Comparison of ENCODE assay signal across 1 cellular context in the genomic region with DNA sequence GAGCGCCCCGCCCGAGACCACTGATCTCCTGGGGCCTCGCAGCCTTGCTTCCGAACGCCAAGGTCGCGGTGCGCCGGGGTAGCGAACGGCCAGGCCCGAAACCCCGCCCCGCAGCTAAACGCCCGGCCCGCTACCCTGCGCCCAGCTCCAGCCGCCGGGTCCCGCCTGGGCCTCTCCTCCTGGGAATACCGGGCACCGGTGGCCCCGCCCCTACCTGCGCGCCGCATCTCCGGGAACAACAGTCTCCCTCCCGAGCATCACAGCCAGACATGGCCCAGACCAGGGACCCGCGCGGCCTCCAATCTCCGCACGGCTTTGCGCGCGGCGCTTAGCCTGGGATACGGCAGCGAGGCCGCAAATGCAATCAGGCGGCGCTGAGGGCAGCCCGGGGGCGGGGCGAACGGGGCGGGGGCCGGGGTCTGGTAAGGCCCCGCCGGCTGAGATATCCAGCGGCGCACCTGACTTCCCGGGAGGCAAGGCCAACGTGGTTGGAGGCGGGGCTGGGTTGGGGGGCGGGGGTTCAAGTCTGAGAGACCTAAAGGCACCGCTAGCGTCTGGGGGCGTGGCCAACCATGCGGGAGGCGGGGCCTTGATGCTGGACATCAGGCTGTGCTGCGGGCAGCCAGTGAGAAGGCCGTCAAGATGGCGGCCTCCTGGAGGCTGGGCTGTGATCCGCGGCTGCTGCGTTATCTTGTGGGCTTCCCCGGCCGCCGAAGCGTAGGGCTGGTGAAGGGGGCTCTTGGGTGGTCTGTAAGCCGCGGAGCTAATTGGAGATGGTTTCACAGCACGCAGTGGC.
A peak's percentile ranks its signal among the peaks of the same experiment; 100 is the strongest.
TF ChIP-seq lines count a peak whose summit lies in the region.

A gene with protein sequence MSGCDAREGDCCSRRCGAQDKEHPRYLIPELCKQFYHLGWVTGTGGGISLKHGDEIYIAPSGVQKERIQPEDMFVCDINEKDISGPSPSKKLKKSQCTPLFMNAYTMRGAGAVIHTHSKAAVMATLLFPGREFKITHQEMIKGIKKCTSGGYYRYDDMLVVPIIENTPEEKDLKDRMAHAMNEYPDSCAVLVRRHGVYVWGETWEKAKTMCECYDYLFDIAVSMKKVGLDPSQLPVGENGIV (minus strand): TSS at position 366 of the 796 bp plus-strand sequence. CDS start 95 bp downstream, at position 271.
A gene (plus strand): TSS at position 605 of the 796 bp plus-strand sequence. CDS start 38 bp downstream, at position 643.

TF ChIP-seq in HEK293, 187 proteins besides CTCF, POLR2A, EP300 and RAD21 (continued from another document and continues in another):
- TF ChIP-seq, protein P1, sequence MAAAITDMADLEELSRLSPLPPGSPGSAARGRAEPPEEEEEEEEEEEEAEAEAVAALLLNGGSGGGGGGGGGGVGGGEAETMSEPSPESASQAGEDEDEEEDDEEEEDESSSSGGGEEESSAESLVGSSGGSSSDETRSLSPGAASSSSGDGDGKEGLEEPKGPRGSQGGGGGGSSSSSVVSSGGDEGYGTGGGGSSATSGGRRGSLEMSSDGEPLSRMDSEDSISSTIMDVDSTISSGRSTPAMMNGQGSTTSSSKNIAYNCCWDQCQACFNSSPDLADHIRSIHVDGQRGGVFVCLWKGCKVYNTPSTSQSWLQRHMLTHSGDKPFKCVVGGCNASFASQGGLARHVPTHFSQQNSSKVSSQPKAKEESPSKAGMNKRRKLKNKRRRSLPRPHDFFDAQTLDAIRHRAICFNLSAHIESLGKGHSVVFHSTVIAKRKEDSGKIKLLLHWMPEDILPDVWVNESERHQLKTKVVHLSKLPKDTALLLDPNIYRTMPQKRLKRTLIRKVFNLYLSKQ (tag by site-specific recombination; IDR thresholded peaks at IDR 0.05; ENCODE audit: borderline replicate concordance) = no peak
- TF ChIP-seq, protein P2, sequence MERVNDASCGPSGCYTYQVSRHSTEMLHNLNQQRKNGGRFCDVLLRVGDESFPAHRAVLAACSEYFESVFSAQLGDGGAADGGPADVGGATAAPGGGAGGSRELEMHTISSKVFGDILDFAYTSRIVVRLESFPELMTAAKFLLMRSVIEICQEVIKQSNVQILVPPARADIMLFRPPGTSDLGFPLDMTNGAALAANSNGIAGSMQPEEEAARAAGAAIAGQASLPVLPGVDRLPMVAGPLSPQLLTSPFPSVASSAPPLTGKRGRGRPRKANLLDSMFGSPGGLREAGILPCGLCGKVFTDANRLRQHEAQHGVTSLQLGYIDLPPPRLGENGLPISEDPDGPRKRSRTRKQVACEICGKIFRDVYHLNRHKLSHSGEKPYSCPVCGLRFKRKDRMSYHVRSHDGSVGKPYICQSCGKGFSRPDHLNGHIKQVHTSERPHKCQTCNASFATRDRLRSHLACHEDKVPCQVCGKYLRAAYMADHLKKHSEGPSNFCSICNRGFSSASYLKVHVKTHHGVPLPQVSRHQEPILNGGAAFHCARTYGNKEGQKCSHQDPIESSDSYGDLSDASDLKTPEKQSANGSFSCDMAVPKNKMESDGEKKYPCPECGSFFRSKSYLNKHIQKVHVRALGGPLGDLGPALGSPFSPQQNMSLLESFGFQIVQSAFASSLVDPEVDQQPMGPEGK (tag by site-specific recombination; IDR thresholded peaks at IDR 0.05) = peak; percentile 76
- TF ChIP-seq RBAK (tag by site-specific recombination; IDR thresholded peaks at IDR 0.05) = no peak
- TF ChIP-seq ZXDB (tag by site-specific recombination; IDR thresholded peaks at IDR 0.05) = no peak; the same call in 1 of the 2 replicates
- TF ChIP-seq ZNF37A (tag by site-specific recombination; IDR thresholded peaks at IDR 0.05) = no peak
- no peak for TF ChIP-seq ZNF585B (tag by site-specific recombination; IDR thresholded peaks at IDR 0.05)
- TF ChIP-seq ZIC2 (tag by site-specific recombination; IDR thresholded peaks at IDR 0.05) = peak; percentile 16; the same call in 1 of the 2 replicates
- TF ChIP-seq ZNF558 (tag by site-specific recombination; IDR thresholded peaks at IDR 0.05) = no peak
- TF ChIP-seq, protein P3, sequence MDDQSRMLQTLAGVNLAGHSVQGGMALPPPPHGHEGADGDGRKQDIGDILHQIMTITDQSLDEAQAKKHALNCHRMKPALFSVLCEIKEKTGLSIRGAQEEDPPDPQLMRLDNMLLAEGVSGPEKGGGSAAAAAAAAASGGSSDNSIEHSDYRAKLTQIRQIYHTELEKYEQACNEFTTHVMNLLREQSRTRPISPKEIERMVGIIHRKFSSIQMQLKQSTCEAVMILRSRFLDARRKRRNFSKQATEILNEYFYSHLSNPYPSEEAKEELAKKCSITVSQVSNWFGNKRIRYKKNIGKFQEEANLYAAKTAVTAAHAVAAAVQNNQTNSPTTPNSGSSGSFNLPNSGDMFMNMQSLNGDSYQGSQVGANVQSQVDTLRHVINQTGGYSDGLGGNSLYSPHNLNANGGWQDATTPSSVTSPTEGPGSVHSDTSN (CRISPR knock-in tag; IDR thresholded peaks at IDR 0.05) = no peak
- TF ChIP-seq SP7 (tag by site-specific recombination; IDR thresholded peaks at IDR 0.05) = peak; percentile 41
- TF ChIP-seq ZNF423 (tag by site-specific recombination; IDR thresholded peaks at IDR 0.05) = 0 out of 2 replicates have a peak, but pooled peaks have one; percentile 49
- TF ChIP-seq ZNF10 (tag by site-specific recombination; IDR thresholded peaks at IDR 0.05) = no peak
- no peak for TF ChIP-seq HOXD13 (CRISPR knock-in tag; IDR thresholded peaks at IDR 0.05; ENCODE audit: borderline replicate concordance)
- TF ChIP-seq, protein P4, sequence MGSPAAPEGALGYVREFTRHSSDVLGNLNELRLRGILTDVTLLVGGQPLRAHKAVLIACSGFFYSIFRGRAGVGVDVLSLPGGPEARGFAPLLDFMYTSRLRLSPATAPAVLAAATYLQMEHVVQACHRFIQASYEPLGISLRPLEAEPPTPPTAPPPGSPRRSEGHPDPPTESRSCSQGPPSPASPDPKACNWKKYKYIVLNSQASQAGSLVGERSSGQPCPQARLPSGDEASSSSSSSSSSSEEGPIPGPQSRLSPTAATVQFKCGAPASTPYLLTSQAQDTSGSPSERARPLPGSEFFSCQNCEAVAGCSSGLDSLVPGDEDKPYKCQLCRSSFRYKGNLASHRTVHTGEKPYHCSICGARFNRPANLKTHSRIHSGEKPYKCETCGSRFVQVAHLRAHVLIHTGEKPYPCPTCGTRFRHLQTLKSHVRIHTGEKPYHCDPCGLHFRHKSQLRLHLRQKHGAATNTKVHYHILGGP (tag by site-specific recombination; IDR thresholded peaks at IDR 0.05) = no peak
- TF ChIP-seq, protein P5, sequence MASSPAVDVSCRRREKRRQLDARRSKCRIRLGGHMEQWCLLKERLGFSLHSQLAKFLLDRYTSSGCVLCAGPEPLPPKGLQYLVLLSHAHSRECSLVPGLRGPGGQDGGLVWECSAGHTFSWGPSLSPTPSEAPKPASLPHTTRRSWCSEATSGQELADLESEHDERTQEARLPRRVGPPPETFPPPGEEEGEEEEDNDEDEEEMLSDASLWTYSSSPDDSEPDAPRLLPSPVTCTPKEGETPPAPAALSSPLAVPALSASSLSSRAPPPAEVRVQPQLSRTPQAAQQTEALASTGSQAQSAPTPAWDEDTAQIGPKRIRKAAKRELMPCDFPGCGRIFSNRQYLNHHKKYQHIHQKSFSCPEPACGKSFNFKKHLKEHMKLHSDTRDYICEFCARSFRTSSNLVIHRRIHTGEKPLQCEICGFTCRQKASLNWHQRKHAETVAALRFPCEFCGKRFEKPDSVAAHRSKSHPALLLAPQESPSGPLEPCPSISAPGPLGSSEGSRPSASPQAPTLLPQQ (tag by site-specific recombination; IDR thresholded peaks at IDR 0.05) = peak; percentile 48
- 0 out of 2 replicates have a peak, but pooled peaks have one; percentile 25 for TF ChIP-seq KLF7 (tag by site-specific recombination; IDR thresholded peaks at IDR 0.05; ENCODE audit: borderline replicate concordance)
- TF ChIP-seq ZNF324 (tag by site-specific recombination; IDR thresholded peaks at IDR 0.05) = 0 out of 2 replicates have a peak, but pooled peaks have one; percentile 24
- no peak for TF ChIP-seq GLI4 (tag by site-specific recombination; IDR thresholded peaks at IDR 0.05)
- TF ChIP-seq ZNF302 (tag by site-specific recombination; IDR thresholded peaks at IDR 0.05; ENCODE audit: low read depth) = no peak
- TF ChIP-seq ZNF830 (tag by site-specific recombination; IDR thresholded peaks at IDR 0.05; ENCODE audit: low read depth) = no peak
- peak; percentile 86 for TF ChIP-seq ZEB2 (tag by site-specific recombination; IDR thresholded peaks at IDR 0.05)
- TF ChIP-seq ZNF335 (tag by site-specific recombination; conservative IDR thresholded peaks at IDR 0.05) = peak; percentile 98
- no peak for TF ChIP-seq ZNF311 (tag by site-specific recombination; IDR thresholded peaks at IDR 0.05; ENCODE audit: borderline replicate concordance)
- TF ChIP-seq ZNF623 (tag by site-specific recombination; IDR thresholded peaks at IDR 0.05) = no peak
- TF ChIP-seq, protein P6, sequence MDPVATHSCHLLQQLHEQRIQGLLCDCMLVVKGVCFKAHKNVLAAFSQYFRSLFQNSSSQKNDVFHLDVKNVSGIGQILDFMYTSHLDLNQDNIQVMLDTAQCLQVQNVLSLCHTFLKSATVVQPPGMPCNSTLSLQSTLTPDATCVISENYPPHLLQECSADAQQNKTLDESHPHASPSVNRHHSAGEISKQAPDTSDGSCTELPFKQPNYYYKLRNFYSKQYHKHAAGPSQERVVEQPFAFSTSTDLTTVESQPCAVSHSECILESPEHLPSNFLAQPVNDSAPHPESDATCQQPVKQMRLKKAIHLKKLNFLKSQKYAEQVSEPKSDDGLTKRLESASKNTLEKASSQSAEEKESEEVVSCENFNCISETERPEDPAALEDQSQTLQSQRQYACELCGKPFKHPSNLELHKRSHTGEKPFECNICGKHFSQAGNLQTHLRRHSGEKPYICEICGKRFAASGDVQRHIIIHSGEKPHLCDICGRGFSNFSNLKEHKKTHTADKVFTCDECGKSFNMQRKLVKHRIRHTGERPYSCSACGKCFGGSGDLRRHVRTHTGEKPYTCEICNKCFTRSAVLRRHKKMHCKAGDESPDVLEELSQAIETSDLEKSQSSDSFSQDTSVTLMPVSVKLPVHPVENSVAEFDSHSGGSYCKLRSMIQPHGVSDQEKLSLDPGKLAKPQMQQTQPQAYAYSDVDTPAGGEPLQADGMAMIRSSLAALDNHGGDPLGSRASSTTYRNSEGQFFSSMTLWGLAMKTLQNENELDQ (tag by site-specific recombination; IDR thresholded peaks at IDR 0.05; ENCODE audit: low read depth) = no peak
- no peak for TF ChIP-seq ZNF239 (tag by site-specific recombination; IDR thresholded peaks at IDR 0.05)
- TF ChIP-seq ZNF140 (tag by site-specific recombination; IDR thresholded peaks at IDR 0.05) = no peak
- TF ChIP-seq, protein P7, sequence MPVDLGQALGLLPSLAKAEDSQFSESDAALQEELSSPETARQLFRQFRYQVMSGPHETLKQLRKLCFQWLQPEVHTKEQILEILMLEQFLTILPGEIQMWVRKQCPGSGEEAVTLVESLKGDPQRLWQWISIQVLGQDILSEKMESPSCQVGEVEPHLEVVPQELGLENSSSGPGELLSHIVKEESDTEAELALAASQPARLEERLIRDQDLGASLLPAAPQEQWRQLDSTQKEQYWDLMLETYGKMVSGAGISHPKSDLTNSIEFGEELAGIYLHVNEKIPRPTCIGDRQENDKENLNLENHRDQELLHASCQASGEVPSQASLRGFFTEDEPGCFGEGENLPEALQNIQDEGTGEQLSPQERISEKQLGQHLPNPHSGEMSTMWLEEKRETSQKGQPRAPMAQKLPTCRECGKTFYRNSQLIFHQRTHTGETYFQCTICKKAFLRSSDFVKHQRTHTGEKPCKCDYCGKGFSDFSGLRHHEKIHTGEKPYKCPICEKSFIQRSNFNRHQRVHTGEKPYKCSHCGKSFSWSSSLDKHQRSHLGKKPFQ (tag by site-specific recombination; IDR thresholded peaks at IDR 0.05) = no peak
- no peak for TF ChIP-seq ZNF776 (tag by site-specific recombination; IDR thresholded peaks at IDR 0.05; ENCODE audit: borderline replicate concordance)
- TF ChIP-seq, protein P8, sequence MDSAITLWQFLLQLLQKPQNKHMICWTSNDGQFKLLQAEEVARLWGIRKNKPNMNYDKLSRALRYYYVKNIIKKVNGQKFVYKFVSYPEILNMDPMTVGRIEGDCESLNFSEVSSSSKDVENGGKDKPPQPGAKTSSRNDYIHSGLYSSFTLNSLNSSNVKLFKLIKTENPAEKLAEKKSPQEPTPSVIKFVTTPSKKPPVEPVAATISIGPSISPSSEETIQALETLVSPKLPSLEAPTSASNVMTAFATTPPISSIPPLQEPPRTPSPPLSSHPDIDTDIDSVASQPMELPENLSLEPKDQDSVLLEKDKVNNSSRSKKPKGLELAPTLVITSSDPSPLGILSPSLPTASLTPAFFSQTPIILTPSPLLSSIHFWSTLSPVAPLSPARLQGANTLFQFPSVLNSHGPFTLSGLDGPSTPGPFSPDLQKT (IDR thresholded peaks at IDR 0.05; ENCODE audit: borderline replicate concordance, low read depth, low read length) = no peak
- TF ChIP-seq, protein P9, sequence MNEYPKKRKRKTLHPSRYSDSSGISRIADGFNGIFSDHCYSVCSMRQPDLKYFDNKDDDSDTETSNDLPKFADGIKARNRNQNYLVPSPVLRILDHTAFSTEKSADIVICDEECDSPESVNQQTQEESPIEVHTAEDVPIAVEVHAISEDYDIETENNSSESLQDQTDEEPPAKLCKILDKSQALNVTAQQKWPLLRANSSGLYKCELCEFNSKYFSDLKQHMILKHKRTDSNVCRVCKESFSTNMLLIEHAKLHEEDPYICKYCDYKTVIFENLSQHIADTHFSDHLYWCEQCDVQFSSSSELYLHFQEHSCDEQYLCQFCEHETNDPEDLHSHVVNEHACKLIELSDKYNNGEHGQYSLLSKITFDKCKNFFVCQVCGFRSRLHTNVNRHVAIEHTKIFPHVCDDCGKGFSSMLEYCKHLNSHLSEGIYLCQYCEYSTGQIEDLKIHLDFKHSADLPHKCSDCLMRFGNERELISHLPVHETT (tag by site-specific recombination; IDR thresholded peaks at IDR 0.05) = no peak
- TF ChIP-seq, protein P10, sequence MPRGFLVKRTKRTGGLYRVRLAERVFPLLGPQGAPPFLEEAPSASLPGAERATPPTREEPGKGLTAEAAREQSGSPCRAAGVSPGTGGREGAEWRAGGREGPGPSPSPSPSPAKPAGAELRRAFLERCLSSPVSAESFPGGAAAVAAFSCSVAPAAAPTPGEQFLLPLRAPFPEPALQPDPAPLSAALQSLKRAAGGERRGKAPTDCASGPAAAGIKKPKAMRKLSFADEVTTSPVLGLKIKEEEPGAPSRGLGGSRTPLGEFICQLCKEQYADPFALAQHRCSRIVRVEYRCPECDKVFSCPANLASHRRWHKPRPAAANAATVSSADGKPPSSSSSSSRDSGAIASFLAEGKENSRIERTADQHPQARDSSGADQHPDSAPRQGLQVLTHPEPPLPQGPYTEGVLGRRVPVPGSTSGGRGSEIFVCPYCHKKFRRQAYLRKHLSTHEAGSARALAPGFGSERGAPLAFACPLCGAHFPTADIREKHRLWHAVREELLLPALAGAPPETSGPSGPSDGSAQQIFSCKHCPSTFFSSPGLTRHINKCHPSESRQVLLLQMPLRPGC (tag by site-specific recombination; IDR thresholded peaks at IDR 0.05) = no peak
- TF ChIP-seq, protein P11, sequence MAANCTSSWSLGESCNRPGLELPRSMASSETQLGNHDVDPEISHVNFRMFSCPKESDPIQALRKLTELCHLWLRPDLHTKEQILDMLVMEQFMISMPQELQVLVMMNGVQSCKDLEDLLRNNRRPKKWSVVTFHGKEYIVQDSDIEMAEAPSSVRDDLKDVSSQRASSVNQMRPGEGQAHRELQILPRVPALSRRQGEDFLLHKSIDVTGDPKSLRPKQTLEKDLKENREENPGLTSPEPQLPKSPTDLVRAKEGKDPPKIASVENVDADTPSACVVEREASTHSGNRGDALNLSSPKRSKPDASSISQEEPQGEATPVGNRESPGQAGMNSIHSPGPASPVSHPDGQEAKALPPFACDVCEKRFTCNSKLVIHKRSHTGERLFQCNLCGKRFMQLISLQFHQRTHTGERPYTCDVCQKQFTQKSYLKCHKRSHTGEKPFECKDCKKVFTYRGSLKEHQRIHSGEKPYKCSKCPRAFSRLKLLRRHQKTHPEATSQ (tag by site-specific recombination; IDR thresholded peaks at IDR 0.05) = peak; percentile 72; the same call in 1 of the 2 replicates
- no peak for TF ChIP-seq FEZF1 (tag by site-specific recombination; IDR thresholded peaks at IDR 0.05)
- TF ChIP-seq ZNF214 (tag by site-specific recombination; IDR thresholded peaks at IDR 0.05; ENCODE audit: borderline replicate concordance) = no peak
